In the genomic region with DNA sequence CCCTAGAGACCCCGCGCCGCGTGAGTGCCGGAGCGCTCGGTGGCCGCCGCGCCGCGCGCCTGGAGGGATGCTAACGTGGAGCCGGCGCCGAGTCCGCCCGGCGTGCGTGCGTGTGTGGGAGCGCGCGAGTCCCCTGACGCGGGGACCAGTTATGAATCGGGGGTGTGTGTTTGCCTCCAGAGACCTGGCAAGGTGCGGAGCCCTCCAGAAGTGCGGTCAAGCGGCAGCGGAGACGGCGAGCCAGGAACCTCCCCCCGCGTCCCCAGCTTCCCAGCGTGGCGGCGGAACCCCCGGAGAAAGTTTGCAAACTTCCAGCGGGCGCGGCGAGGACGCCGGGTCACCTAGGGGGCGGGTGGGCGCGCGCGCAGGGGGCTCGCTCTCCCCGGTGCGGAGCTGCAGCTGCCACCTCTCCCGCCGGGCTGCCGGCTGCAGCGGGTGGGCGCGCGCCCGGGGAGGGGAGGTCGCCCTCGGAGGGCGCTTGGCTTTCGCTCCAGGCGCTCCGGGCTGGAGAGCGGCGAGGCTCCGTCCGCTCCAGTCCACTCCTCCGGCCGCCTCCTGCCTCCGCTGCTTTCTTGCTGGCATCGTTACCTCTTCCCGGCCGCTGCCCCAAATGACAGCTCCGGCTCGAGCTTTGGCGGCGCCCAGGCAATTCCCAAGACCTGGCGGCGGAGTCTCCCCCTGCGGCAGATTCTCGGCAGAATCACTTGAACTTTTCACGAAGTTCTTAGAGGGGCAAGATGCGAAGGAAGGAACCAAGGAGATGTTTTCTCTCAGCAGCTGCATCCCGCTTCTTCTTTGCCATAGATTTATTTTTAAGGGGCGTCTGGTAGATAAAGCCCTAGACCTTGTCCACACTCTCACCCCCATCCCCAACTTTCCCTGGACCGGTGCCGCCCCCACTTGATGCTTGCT, we compare ENCODE assay signal across 8 cellular contexts. TPM values are rescaled to one million over a fixed set of nuclear protein-coding genes. Genes with fewer than 3 reads are reported as not detected.
A peak's percentile ranks its signal among the peaks of the same experiment; 100 is the strongest.
DNase-seq lines count a peak whose midpoint lies in the region; ATAC-seq lines count a peak whose summit lies in the region.

No MANE protein-coding gene starts in this region.

- no peaks in the 10 kb centered on the region for H3K9me3 ChIP-seq in stomach smooth muscle (ENCODE audit: control insufficient read depth in 2 of 2, low read length in 2 of 2)

- peak; percentile 13 for DNase-seq in NCI-H2171 treated with DMSO at 0.1 percent for 48 hours (lab: John Stamatoyannopoulos, UW)
- DNase-seq in NCI-H2171 (lab: John Stamatoyannopoulos, UW), result no peak
- DNase-seq in NCI-H69 (lab: John Stamatoyannopoulos, UW), result peak; percentile 81
- peak; percentile 51 for DNase-seq in cerebellum (ENCODE audit: low spot score)
- DNase-seq in left lobe of liver (ENCODE audit: low spot score), result no peak

- peaks cover 17% of the 10 kb centered on the region for H3K4me1 ChIP-seq in stomach smooth muscle (ENCODE audit: control insufficient read depth, insufficient read depth, low read length)

- ATAC-seq in left lobe of liver, result peak; percentile 21
- ATAC-seq in GM18502 (IDR thresholded peaks at IDR 0.05; ENCODE audit: poor library complexity, unreplicated experiment), result no peak
- no peak for ATAC-seq in GM21447 (IDR thresholded peaks at IDR 0.05; ENCODE audit: unreplicated experiment)

- H3K27me3 ChIP-seq in stomach smooth muscle (ENCODE audit: control insufficient read depth in 1 of 2, insufficient read depth in 2 of 2, low read length in 2 of 2), result no peaks in the 10 kb centered on the region

- H3K36me3 ChIP-seq in stomach smooth muscle (ENCODE audit: control insufficient read depth in 2 of 2, insufficient read depth in 2 of 2, low read length in 2 of 2), result no peaks in the 10 kb centered on the region

- H3K4me3 ChIP-seq in stomach smooth muscle (ENCODE audit: low read length in 2 of 2), result peak overlapping the region; percentile 85 to 93

- peak overlapping the region; percentile 91 for H3K27ac ChIP-seq in stomach smooth muscle (ENCODE audit: low read length)

- peak overlapping the region; percentile 94 to 96 for H3K9ac ChIP-seq in stomach smooth muscle (ENCODE audit: low read length in 2 of 2)

RNA-seq across cellular contexts. Expression of gene CREB5, which starts 2.3 kb away (rescaled TPM):
- total RNA-seq in cerebellum (23.6 TPM), left lobe of liver (0.53 TPM)

Comparison
In these comparisons a context has a peak if more than half of its experiments do, and no peak if none do; other contexts are left out.
1. DNase-seq: peak in NCI-H2171 treated with DMSO at 0.1 percent for 48 hours (single experiment), NCI-H69 (single experiment) and cerebellum (single experiment); none in NCI-H2171 (single experiment) and left lobe of liver (single experiment).
2. RNA of gene CREB5, which starts 2.3 kb away (total RNA-seq): 23.6 TPM in cerebellum (single experiment); 0.53 TPM in left lobe of liver (single experiment); every median in the first group is over 10 times any median in the second.